Comparison of ENCODE assay signal across 8 cellular contexts in the genomic region with DNA sequence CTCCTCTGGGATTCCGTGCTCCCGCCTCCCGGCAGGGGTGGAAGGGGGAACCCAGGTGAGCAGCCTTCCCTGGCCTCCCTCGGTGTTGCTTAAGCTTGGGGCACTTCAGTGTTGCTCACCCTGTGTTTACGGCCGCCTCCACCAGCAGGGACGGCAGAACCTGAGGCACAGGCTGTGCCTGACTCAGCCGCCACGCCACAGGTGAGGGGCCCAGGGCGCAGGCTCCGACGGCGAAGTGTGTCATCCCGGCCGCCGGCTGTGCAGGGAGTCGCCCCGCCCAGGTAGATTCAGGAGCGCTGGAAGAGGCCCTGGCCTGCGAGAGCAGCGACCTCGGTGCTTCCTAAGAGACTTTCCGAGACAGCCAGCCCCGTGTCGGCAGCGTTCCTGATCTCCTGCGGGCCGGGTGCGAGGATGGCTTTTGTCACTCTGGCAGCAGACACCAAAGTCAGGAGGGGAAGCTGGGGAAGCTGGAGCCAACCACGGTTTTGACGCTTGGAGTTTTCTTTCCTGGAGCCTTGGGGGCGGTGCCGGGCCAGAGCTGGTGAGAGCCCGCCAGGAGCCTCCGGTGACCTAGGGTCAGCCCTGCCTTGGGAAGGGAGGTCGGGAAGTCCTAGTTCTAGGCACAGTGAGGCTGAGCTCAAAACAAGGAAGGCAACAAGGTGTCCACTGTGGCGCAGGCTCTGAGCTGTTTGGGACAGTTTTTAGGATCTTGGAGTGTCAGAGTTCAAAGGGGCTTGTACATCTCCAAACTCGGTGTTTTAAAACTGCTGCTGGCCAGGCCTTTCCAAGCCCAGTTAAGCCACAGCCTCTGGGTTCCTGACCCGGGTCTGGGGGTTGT. TPM values are rescaled to one million over a fixed set of nuclear protein-coding genes. Genes with fewer than 3 reads are reported as not detected.
DNase-seq lines count a peak whose midpoint lies in the region; ATAC-seq and TF ChIP-seq lines count a peak whose summit lies in the region.

No MANE protein-coding gene starts in this region.

- peaks cover 28% of the 10 kb centered on the region for H3K36me3 ChIP-seq in BE2C
- H3K36me3 ChIP-seq in esophagus squamous epithelium, result peaks cover 0 to under 1% (median 0%) of the 10 kb centered on the region in 3 donors
- H3K36me3 ChIP-seq in psoas muscle (ENCODE audit: insufficient read depth in 1 of 2, low read depth in 1 of 2), result no peaks in the 10 kb centered on the region

- no peaks in the 10 kb centered on the region for H3K27me3 ChIP-seq in BE2C
- peaks cover 0 to 11% (median 0%) of the 10 kb centered on the region in 4 donors for H3K27me3 ChIP-seq in esophagus squamous epithelium
- H3K27me3 ChIP-seq in psoas muscle (ENCODE audit: insufficient read depth in 3 of 3, low read length in 2 of 3), result no peaks in the 10 kb centered on the region

- peak in 2 of 4 donors; percentile 72 to 73 for TF ChIP-seq POLR2A in esophagus squamous epithelium (IDR thresholded peaks at IDR 0.05)

- WGBS in esophagus squamous epithelium, 2 donors, result 17 to 43% methylated on average over 4 to 6 of the region's 39 CpGs
- 56 to 65% (median 60%) methylated on average over 37 to 39 of the region's 39 CpGs for WGBS in psoas muscle, 3 donors

- TF ChIP-seq CTCF in BE2C (IDR thresholded peaks at IDR 0.05; ENCODE audit: low read depth, low read length), result no peak
- peak in 3 of 6 experiments; percentile 9 to 17 (median 10) for TF ChIP-seq CTCF in esophagus squamous epithelium (IDR thresholded peaks at IDR 0.05)
- no peak for TF ChIP-seq CTCF in psoas muscle (IDR thresholded peaks at IDR 0.05)
- TF ChIP-seq CTCF in osteocyte (IDR thresholded peaks at IDR 0.05), result no peak

- peaks cover 4% of the 10 kb centered on the region for H3K36me3 Mint-ChIP-seq in osteocyte (ENCODE audit: unreplicated experiment)

- H3K4me3 ChIP-seq in BE2C (ENCODE audit: low read depth, low read length) (peak overlapping the region; percentile 74), esophagus squamous epithelium (peak overlapping the region; percentile 50 to 80 (median 77)), psoas muscle (peak overlapping the region; percentile 79)

- no peaks in the 10 kb centered on the region for H3K9me3 Mint-ChIP-seq in osteocyte (ENCODE audit: unreplicated experiment)

- no peak overlapping the region for H3K27ac Mint-ChIP-seq in osteocyte (ENCODE audit: unreplicated experiment)

- peaks cover 21% of the 10 kb centered on the region for H3K4me1 ChIP-seq in BE2C
- peaks cover 45 to 90% (median 74%) of the 10 kb centered on the region in 3 donors for H3K4me1 ChIP-seq in esophagus squamous epithelium
- H3K4me1 ChIP-seq in psoas muscle, result peaks cover 52% of the 10 kb centered on the region

- ATAC-seq in psoas muscle (no peak), HG03442 (IDR thresholded peaks at IDR 0.05; ENCODE audit: unreplicated experiment) (no peak)

- H3K27me3 Mint-ChIP-seq in osteocyte (ENCODE audit: unreplicated experiment), result no peaks in the 10 kb centered on the region

- intact Hi-C loops in esophagus squamous epithelium (cut with DNase I), result no loop called here
- intact Hi-C loops in psoas muscle (cut with DNase I), result loop anchor here in 1 of 2 donors (10.0 kb wide), 1 partner anchor 340 kb away; no protein-coding TSS in a partner anchor

- H3K4me3 Mint-ChIP-seq in osteocyte (ENCODE audit: unreplicated experiment), result no peak overlapping the region

- H3K9me3 ChIP-seq in BE2C (no peaks in the 10 kb centered on the region), esophagus squamous epithelium (no peaks in the 10 kb centered on the region), psoas muscle (no peaks in the 10 kb centered on the region)

- H3K27ac ChIP-seq in esophagus squamous epithelium (peak overlapping the region; percentile 90 to 96 (median 95)), psoas muscle (peak overlapping the region; percentile 99)

- DNase-seq in BE2C (no peak), KBM-7 (peak; percentile 70), esophagus squamous epithelium (lab: John Stamatoyannopoulos, UW) (no peak), psoas muscle (peak in 1 of 2 donors; percentile 52), osteocyte (ENCODE audit: extremely low spot score, unreplicated experiment) (no peak), NCI-H446 (lab: John Stamatoyannopoulos, UW) (no peak)
- peak; percentile 84 for DNase-seq in activated CD8-positive, alpha-beta memory T cell treated with anti-CD3 and anti-CD28 coated beads for 24 hours

- in situ Hi-C loops in KBM-7 (cut with MboI; ENCODE audit: low pct_unique_long_range_greater_than_20kb, low sequenced_read_pairs), result no loop called here

- H3K4me1 Mint-ChIP-seq in osteocyte (ENCODE audit: unreplicated experiment), result peaks cover 28% of the 10 kb centered on the region

RNA-seq across cellular contexts. Expression of a gene that starts 2.1 kb away (rescaled TPM):
- polyA plus RNA-seq in BE2C (2012; ENCODE audit: insufficient read depth, insufficient read length, low read depth), result 134 TPM
- total RNA-seq in esophagus squamous epithelium (10 to 100 TPM; 24.6 to 33.6 (median 28.9) TPM), psoas muscle (10 to 100 TPM; 47.0 to 90.5 (median 64.6) TPM), osteocyte (57.3 and 64.1 TPM in 2 replicates)
- 10 to 100 TPM; 10.8 to 34.7 (median 22.0) TPM for polyA plus RNA-seq in psoas muscle

Comparison
In these comparisons a context has a peak if more than half of its experiments do, and no peak if none do; other contexts are left out.
1. DNase-seq: peak in KBM-7 (single experiment) and activated CD8-positive, alpha-beta memory T cell treated with anti-CD3 and anti-CD28 coated beads for 24 hours (single experiment); none in BE2C (single experiment), esophagus squamous epithelium (single experiment), osteocyte (single experiment) and NCI-H446 (0 of 2).
2. Peak in every context shown above with its lines, with median percentiles within 50 percentile points of each other: H3K4me3 ChIP-seq.